13 cellular contexts compared by ENCODE assay signal in genomic region chr13:94249512-94249911, GRCh38.
DNase-seq lines count a peak whose midpoint lies in the region; ATAC-seq, FAIRE-seq and TF ChIP-seq lines count a peak whose summit lies in the region.
"Had no signal": no experiment of that assay in that cellular context is flagged by ENCODE, and none has a peak within 500 bp of the region (broad histone marks: within the 10 kb centered on the region; RNA-seq: fewer than 3 reads in every experiment).

No MANE protein-coding gene starts in this region.

- DNase-seq in HepG2 (ENCODE audit: low spot score) (peak; percentile 27), right lobe of liver (no peak), SJCRH30 (peak; percentile 24 to 51), foreskin fibroblast (peak; percentile 75 to 85), urothelium cell line (ENCODE audit: low spot score) (peak; percentile 76), NCI-H1048 (lab: John Stamatoyannopoulos, UW) (no peak), T-helper 17 cell (no peak)
- no peak for DNase-seq in stimulated activated naive B cell treated with anti-CD40 and anti-IgM and Interleukin-4, amounts not matched to agents 10 μg/mL and 1 μg/mL and 100 μg/mL, for 72 hours
- DNase-seq: H9, lower lobe of right lung, NCI-H1092 treated with DMSO at 0.1 percent for 48 hours had no signal

- no peaks in the 10 kb centered on the region for H4K20me1 ChIP-seq in HepG2 (ENCODE audit: insufficient read depth, low read length)

- ATAC-seq in HepG2 (no peak; the same call in 2 of the 3 replicates), right lobe of liver (no peak), T-helper 17 cell (no peak)
- no peak for ATAC-seq in stimulated activated naive B cell treated with anti-CD40 and anti-IgM and Interleukin-4, amounts not matched to agents 10 μg/mL and 1 μg/mL and 100 μg/mL, for 72 hours (replicated peaks)
- ATAC-seq: lower lobe of right lung had no signal

- in situ Hi-C loops in HepG2 (cut with HindIII; ENCODE audit: extremely low pct_ligation_motif_present, low pct_unique_long_range_greater_than_20kb) = no loop called here

- no peak for TF ChIP-seq POLR2A in HepG2 (IDR thresholded peaks at IDR 0.05; ENCODE audit: insufficient read depth in 1 of 2, low read depth in 2 of 2, low read length in 2 of 2)
- TF ChIP-seq POLR2A in right lobe of liver (IDR thresholded peaks at IDR 0.05) = no peak

- no peak overlapping the region for H3K4me3 ChIP-seq in HepG2 (replicated peaks in 1 of 3; ENCODE audit: insufficient read depth in 1 of 3, low read depth in 2 of 3, low read length in 3 of 3)
- no peak overlapping the region for H3K4me3 ChIP-seq in right lobe of liver
- H3K4me3 ChIP-seq in SJCRH30 = no peak overlapping the region
- no peak overlapping the region for H3K4me3 ChIP-seq in foreskin fibroblast (ENCODE audit: low read depth in 1 of 2, low read length in 2 of 2)
- H3K4me3 ChIP-seq: ascending aorta, lower lobe of right lung had no signal

- H3K4me3 Mint-ChIP-seq in T-helper 17 cell = no peak overlapping the region
- H3K4me3 Mint-ChIP-seq in stimulated activated naive B cell treated with anti-CD40 and anti-IgM and Interleukin-4, amounts not matched to agents 10 μg/mL and 1 μg/mL and 100 μg/mL, for 72 hours = no peak overlapping the region
- H3K4me3 Mint-ChIP-seq: H9; T-helper 1 cell treated with Interleukin-12 subunit alpha and Interleukin-12 subunit beta and Interleukin-4 antibody, amounts not matched to agents 30 μg/mL and 1 μg/mL, for 36 hours had no signal

- H3K36me3 ChIP-seq in HepG2 (replicated peaks in 1 of 2; ENCODE audit: control insufficient read depth in 1 of 2, insufficient read depth in 2 of 2, low read length in 2 of 2) = no peaks in the 10 kb centered on the region
- no peaks in the 10 kb centered on the region for H3K36me3 ChIP-seq in right lobe of liver
- no peaks in the 10 kb centered on the region for H3K36me3 ChIP-seq in SJCRH30
- H3K36me3 ChIP-seq: ascending aorta, lower lobe of right lung had no signal

- no peak overlapping the region for H3K27ac Mint-ChIP-seq in T-helper 17 cell
- H3K27ac Mint-ChIP-seq in stimulated activated naive B cell treated with anti-CD40 and anti-IgM and Interleukin-4, amounts not matched to agents 10 μg/mL and 1 μg/mL and 100 μg/mL, for 72 hours = no peak overlapping the region
- H3K27ac Mint-ChIP-seq: H9; T-helper 1 cell treated with Interleukin-12 subunit alpha and Interleukin-12 subunit beta and Interleukin-4 antibody, amounts not matched to agents 30 μg/mL and 1 μg/mL, for 36 hours had no signal

- no peak overlapping the region for H3K4me2 ChIP-seq in HepG2 (ENCODE audit: low read depth, low read length)

- CTCF ChIA-PET in HepG2 (lab: Yijun Ruan, JAX; ENCODE audit: low intra/inter-chr PET ratio, low total read pairs) = no interaction called here

- H3K9me3 Mint-ChIP-seq in stimulated activated naive B cell treated with anti-CD40 and anti-IgM and Interleukin-4, amounts not matched to agents 10 μg/mL and 1 μg/mL and 100 μg/mL, for 72 hours = peaks cover 0 to 1% of the 10 kb centered on the region in 2 donors

- H3K27me3 ChIP-seq in HepG2 (ENCODE audit: control insufficient read depth in 1 of 2, insufficient read depth in 2 of 2, low read length in 2 of 2) = no peaks in the 10 kb centered on the region
- H3K27me3 ChIP-seq in right lobe of liver = no peaks in the 10 kb centered on the region
- no peaks in the 10 kb centered on the region for H3K27me3 ChIP-seq in SJCRH30
- H3K27me3 ChIP-seq: ascending aorta had no signal

- H3K27ac ChIP-seq in HepG2 (ENCODE audit: extremely low read length, insufficient read depth, low read length) = no peak overlapping the region
- no peak overlapping the region for H3K27ac ChIP-seq in right lobe of liver
- H3K27ac ChIP-seq in SJCRH30 = no peak overlapping the region
- H3K27ac ChIP-seq: ascending aorta, lower lobe of right lung had no signal

- H3K79me2 ChIP-seq in HepG2 (ENCODE audit: insufficient read depth, low read length) = no peaks in the 10 kb centered on the region

- TF ChIP-seq EP300 in HepG2 (IDR thresholded peaks at IDR 0.05; ENCODE audit: low read depth in 2 of 2, low read length in 2 of 2) (no peak), HepG2 (CRISPR knock-in tag; IDR thresholded peaks at IDR 0.05; ENCODE audit: borderline replicate concordance) (no peak)

- no peaks in the 10 kb centered on the region for H3K36me3 Mint-ChIP-seq in T-helper 17 cell (ENCODE audit: low read depth)
- no peaks in the 10 kb centered on the region for H3K36me3 Mint-ChIP-seq in stimulated activated naive B cell treated with anti-CD40 and anti-IgM and Interleukin-4, amounts not matched to agents 10 μg/mL and 1 μg/mL and 100 μg/mL, for 72 hours

- no TSS peak for BruUV-seq in HepG2 (replicated peaks; lab: Mats Ljungman, UMichigan)

- TF ChIP-seq RAD21 in HepG2 (CRISPR knock-in tag; IDR thresholded peaks at IDR 0.05) = no peak

- H3K9me3 ChIP-seq in HepG2 (ENCODE audit: low read length) = peaks cover 8% of the 10 kb centered on the region
- H3K9me3 ChIP-seq in right lobe of liver = no peaks in the 10 kb centered on the region
- peaks cover 4% of the 10 kb centered on the region; the same call in 1 of the 2 replicates for H3K9me3 ChIP-seq in SJCRH30 (replicated peaks)
- H3K9me3 ChIP-seq in T-helper 17 cell (ENCODE audit: control insufficient read depth, low read length, poor library complexity, severe bottlenecking) = no peaks in the 10 kb centered on the region

- 17% methylated on average over 1 of the region's 1 CpG for WGBS in HepG2 (ENCODE audit: low lambda C conversion rate)
- 38% methylated on average over 1 of the region's 1 CpG for WGBS in right lobe of liver (ENCODE audit: insufficient coverage, low coverage, low lambda C conversion rate, missing lambda C conversion rate)

- H3K9ac ChIP-seq in HepG2 (ENCODE audit: insufficient read depth, low read depth, low read length) = no peak overlapping the region

- TF ChIP-seq CTCF in HepG2 (CRISPR knock-in tag; IDR thresholded peaks at IDR 0.05) (no peak), right lobe of liver (IDR thresholded peaks at IDR 0.05) (no peak), foreskin fibroblast (IDR thresholded peaks at IDR 0.05; ENCODE audit: low read depth, low read length) (no peak)

- H3K27me3 Mint-ChIP-seq in T-helper 17 cell = peaks cover 18% of the 10 kb centered on the region
- no peaks in the 10 kb centered on the region for H3K27me3 Mint-ChIP-seq in stimulated activated naive B cell treated with anti-CD40 and anti-IgM and Interleukin-4, amounts not matched to agents 10 μg/mL and 1 μg/mL and 100 μg/mL, for 72 hours

- H2AFZ ChIP-seq in HepG2 (ENCODE audit: low read length) = no peak overlapping the region

- FAIRE-seq in HepG2 (lab: Jason Lieb, UNC) = no peak
- peak; percentile 77 for FAIRE-seq in urothelium cell line (lab: Jason Lieb, UNC)

- POLR2A ChIA-PET in HepG2 (lab: Yijun Ruan, JAX) = no interaction called here

- intact Hi-C loops in HepG2 (cut with micrococcal nuclease; ENCODE audit: unreplicated experiment) = no loop called here
- intact Hi-C loops in right lobe of liver (cut with DNase I) = no loop called here

- H3K4me1 ChIP-seq in HepG2 (ENCODE audit: insufficient read depth, low read length) (no peaks in the 10 kb centered on the region), right lobe of liver (peaks cover 0 to 7% (median 0%) of the 10 kb centered on the region in 4 donors), SJCRH30 (peaks cover 26% of the 10 kb centered on the region)
- H3K4me1 ChIP-seq: ascending aorta, lower lobe of right lung had no signal

- H3K4me1 Mint-ChIP-seq in T-helper 17 cell = no peaks in the 10 kb centered on the region
- H3K4me1 Mint-ChIP-seq in stimulated activated naive B cell treated with anti-CD40 and anti-IgM and Interleukin-4, amounts not matched to agents 10 μg/mL and 1 μg/mL and 100 μg/mL, for 72 hours = no peaks in the 10 kb centered on the region

TF ChIP-seq in HepG2, 621 proteins besides CTCF, POLR2A, EP300 and RAD21:
- TF ChIP-seq KLF12 (CRISPR knock-in tag; IDR thresholded peaks at IDR 0.05; ENCODE audit: borderline replicate concordance) (no peak), SNRNP70 (IDR thresholded peaks at IDR 0.05; ENCODE audit: low read depth, low read length) (no peak), TIGD3 (CRISPR knock-in tag; IDR thresholded peaks at IDR 0.05; ENCODE audit: borderline replicate concordance) (no peak), RBM22 (optimal IDR thresholded peaks at IDR 0.05; ENCODE audit: low read length) (no peak)

Comparison
In these comparisons a context has a peak if more than half of its experiments do, and no peak if none do; other contexts are left out.
1. DNase-seq: peak in HepG2 (single experiment), SJCRH30 (2 of 2), foreskin fibroblast (2 of 2) and urothelium cell line (single experiment); none in right lobe of liver (0 of 3), NCI-H1048 (single experiment), T-helper 17 cell (0 of 3) and stimulated activated naive B cell treated with anti-CD40 and anti-IgM and Interleukin-4, amounts not matched to agents 10 μg/mL and 1 μg/mL and 100 μg/mL, for 72 hours (single experiment).